1 cellular context compared by ENCODE assay signal in genomic region chr1:159200759-159201158, GRCh38.
TF ChIP-seq lines count a peak whose summit lies in the region.

No MANE protein-coding gene starts in this region.

TF ChIP-seq in K562, 482 proteins besides CTCF, POLR2A, EP300 and RAD21 (continued from another document):
- 0 out of 2 replicates have a peak, but pooled peaks have one; percentile 18 for TF ChIP-seq VEZF1 (CRISPR knock-in tag; IDR thresholded peaks at IDR 0.05)
TF ChIP-seq in K562: peak in this region for 1.
